ENCODE assay signal across 8 cellular contexts in the genomic region with DNA sequence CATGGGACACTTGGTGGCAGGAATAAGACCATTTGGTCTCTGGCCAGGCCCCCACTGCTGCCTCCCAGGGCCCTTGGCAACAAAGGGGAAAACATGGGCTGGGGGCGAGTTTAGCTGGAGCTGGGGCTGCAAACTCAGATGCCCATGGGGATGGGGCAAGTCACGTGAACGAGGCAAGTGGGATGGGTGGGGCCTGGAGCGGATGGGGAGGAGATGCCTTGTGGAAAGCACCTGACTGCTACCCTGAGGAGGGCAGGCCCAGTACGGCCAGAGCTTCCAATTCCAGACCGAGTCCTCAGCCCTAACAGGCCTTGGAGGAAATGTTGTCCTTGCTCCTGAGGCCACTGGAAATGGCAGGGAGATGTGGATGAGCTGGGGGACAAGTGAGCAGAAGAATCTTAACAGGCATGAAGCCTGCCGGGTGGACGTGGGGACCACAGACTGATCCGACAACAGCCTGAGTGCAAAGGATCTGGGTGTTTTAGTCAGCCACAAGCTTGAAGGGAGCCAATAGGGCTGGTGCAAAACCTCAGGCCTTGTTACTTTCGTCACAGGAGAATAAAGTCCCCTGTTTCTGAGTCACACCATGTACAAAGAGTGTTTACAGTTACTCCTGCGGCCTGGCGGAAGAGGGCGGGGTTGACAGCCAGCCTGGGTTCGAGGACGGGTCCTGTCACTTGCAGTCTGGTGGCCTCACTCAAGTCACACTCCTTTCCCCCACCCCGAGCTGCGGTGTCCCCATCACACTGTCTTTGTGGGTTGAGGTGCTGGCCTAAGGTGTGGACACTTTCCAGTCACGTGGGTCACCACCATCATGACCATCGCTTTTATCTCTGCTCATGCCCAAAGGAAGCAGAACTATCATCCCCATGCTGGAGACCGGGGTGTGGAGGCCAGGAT. TPM values are rescaled to one million over a fixed set of nuclear protein-coding genes. Genes with fewer than 3 reads are reported as not detected.
DNase-seq lines count a peak whose midpoint lies in the region; ATAC-seq and TF ChIP-seq lines count a peak whose summit lies in the region.

No MANE protein-coding gene starts in this region.

- H3K27me3 Mint-ChIP-seq in stimulated activated naive CD8-positive, alpha-beta T cell treated with anti-CD3 and anti-CD28 coated beads, Interleukin-15, amount 100 ng/mL, for 72 hours, result no peaks in the 10 kb centered on the region

- no peaks in the 10 kb centered on the region for H3K9me3 ChIP-seq in Peyer's patch

- no peak overlapping the region for H3K4me3 ChIP-seq in Peyer's patch

- TF ChIP-seq POLR2A in Peyer's patch (IDR thresholded peaks at IDR 0.05), result peak; percentile 57 to 77

- peaks cover 0 to 8% (median 0%) of the 10 kb centered on the region in 3 donors for H3K36me3 ChIP-seq in Peyer's patch

- H3K4me1 Mint-ChIP-seq in stimulated activated naive CD8-positive, alpha-beta T cell treated with anti-CD3 and anti-CD28 coated beads, Interleukin-15, amount 100 ng/mL, for 72 hours, result peaks cover 96% of the 10 kb centered on the region

- DNase-seq in Peyer's patch, result peak; percentile 61 to 91 (median 77)
- DNase-seq in activated T-cell treated with anti-CD3 and anti-CD28 coated beads, Interleukin-2, amount 50 U/mL, for 48 hours, result peak; percentile 76 to 80
- DNase-seq in left colon, result peak; percentile 47 to 60
- peak; percentile 82 to 90 for DNase-seq in stimulated activated naive CD8-positive, alpha-beta T cell treated with anti-CD3 and anti-CD28 coated beads, Interleukin-15, amount 100 ng/mL, for 72 hours
- no peak for DNase-seq in NCI-H526 treated with DMSO at 0.1 percent for 48 hours (lab: John Stamatoyannopoulos, UW)
- no peak for DNase-seq in NCI-H774 (lab: John Stamatoyannopoulos, UW)
- no peak for DNase-seq in NCI-H2107 treated with DMSO at 0.1 percent for 48 hours (lab: John Stamatoyannopoulos, UW; ENCODE audit: unreplicated experiment)
- DNase-seq in DMS79 treated with DMSO at 0.1 percent for 48 hours (lab: John Stamatoyannopoulos, UW), result no peak

- peaks cover 7 to 30% (median 10%) of the 10 kb centered on the region in 4 donors for H3K4me1 ChIP-seq in Peyer's patch

- H3K27ac ChIP-seq in Peyer's patch, result peak overlapping the region; percentile 53 to 92 (median 80)

- intact Hi-C loops in left colon (cut with DNase I, micrococcal nuclease), result no loop called here

- H3K27me3 ChIP-seq in Peyer's patch, result no peaks in the 10 kb centered on the region

- H3K4me3 Mint-ChIP-seq in stimulated activated naive CD8-positive, alpha-beta T cell treated with anti-CD3 and anti-CD28 coated beads, Interleukin-15, amount 100 ng/mL, for 72 hours, result peak overlapping the region; percentile 65 to 70

- no peak for TF ChIP-seq CTCF in Peyer's patch (IDR thresholded peaks at IDR 0.05)

- no peaks in the 10 kb centered on the region for H3K9me3 Mint-ChIP-seq in stimulated activated naive CD8-positive, alpha-beta T cell treated with anti-CD3 and anti-CD28 coated beads, Interleukin-15, amount 100 ng/mL, for 72 hours

- peak; percentile 38 for ATAC-seq in left colon
- ATAC-seq in stimulated activated naive CD8-positive, alpha-beta T cell treated with anti-CD3 and anti-CD28 coated beads, Interleukin-15, amount 100 ng/mL, for 72 hours, result peak; percentile 91

- H3K27ac Mint-ChIP-seq in stimulated activated naive CD8-positive, alpha-beta T cell treated with anti-CD3 and anti-CD28 coated beads, Interleukin-15, amount 100 ng/mL, for 72 hours, result peak overlapping the region; percentile 96 to 97

RNA-seq across cellular contexts. Expression of a gene that starts 19.1 kb away (rescaled TPM):
- 1 to 10 TPM; 2.1 to 9.9 (median 6.0) TPM for total RNA-seq in Peyer's patch
- total RNA-seq in left colon, result 1 to 10 TPM; 1.6 to 5.7 TPM

Comparison
In these comparisons a context has a peak if more than half of its experiments do, and no peak if none do; other contexts are left out.
1. DNase-seq: peak in Peyer's patch (3 of 3), activated T-cell treated with anti-CD3 and anti-CD28 coated beads, Interleukin-2, amount 50 U/mL, for 48 hours (2 of 2), left colon (2 of 2) and stimulated activated naive CD8-positive, alpha-beta T cell treated with anti-CD3 and anti-CD28 coated beads, Interleukin-15, amount 100 ng/mL, for 72 hours (2 of 2); none in NCI-H526 treated with DMSO at 0.1 percent for 48 hours (single experiment), NCI-H774 (single experiment), NCI-H2107 treated with DMSO at 0.1 percent for 48 hours (single experiment) and DMS79 treated with DMSO at 0.1 percent for 48 hours (single experiment).